In genomic region chr18:48888681-48889080, GRCh38 we compare ENCODE assay signal across 1 cellular context.
TF ChIP-seq lines count a peak whose summit lies in the region.

No MANE protein-coding gene starts in this region.

TF ChIP-seq in GM23338, 12 proteins besides CTCF, POLR2A, EP300 and RAD21 (continued from another document):
- no peak for TF ChIP-seq REST (IDR thresholded peaks at IDR 0.05; ENCODE audit: unreplicated experiment)
